In genomic region chr18:42105382-42105781, GRCh38 we compare ENCODE assay signal across 17 cellular contexts.
"Had no signal": no experiment of that assay in that cellular context is flagged by ENCODE, and none has a peak within 500 bp of the region (broad histone marks: within the 10 kb centered on the region; RNA-seq: fewer than 3 reads in every experiment).

No MANE protein-coding gene starts in this region.

- H3K27ac ChIP-seq: prostate gland, right atrium auricular region, stomach, testis, tibial artery, upper lobe of left lung had no signal

- H3K27me3 ChIP-seq: right atrium auricular region, stomach, testis, tibial artery, upper lobe of left lung had no signal

- H3K4me3 ChIP-seq: lung, prostate gland, right atrium auricular region, smooth muscle cell, stomach, testis, tibial artery, upper lobe of left lung had no signal

- ATAC-seq: natural killer cell; sciatic nerve; stimulated activated effector memory CD8-positive, alpha-beta T cell treated with anti-CD3 and anti-CD28 coated beads, Interleukin-12 subunit alpha, Interleukin-12 subunit beta, amount 100 ng/mL, for 72 hours had no signal

- H3K4me1 ChIP-seq: prostate gland, right atrium auricular region, stomach, testis, tibial artery, upper lobe of left lung had no signal

- H3K4me2 ChIP-seq: smooth muscle cell had no signal

- H3K36me3 ChIP-seq: prostate gland, right atrium auricular region, stomach, tibial artery, upper lobe of left lung had no signal

- H3K9me3 ChIP-seq: prostate gland, right atrium auricular region, stomach, testis, tibial artery, upper lobe of left lung had no signal

- DNase-seq: cortex of kidney; hypothalamus; natural killer cell; stimulated activated CD4-positive, alpha-beta T cell treated with anti-CD3 and anti-CD28 coated beads, Interleukin-12 subunit alpha, Interleukin-12 subunit beta, amount 100 ng/mL, for 4 hours; stimulated activated CD4-positive, alpha-beta T cell treated with anti-CD3 and anti-CD28 coated beads, Interleukin-2, amount 100 ng/mL, for 24 hours; stimulated activated CD4-positive, alpha-beta T cell treated with anti-CD3 and anti-CD28 coated beads, Interleukin-4, amount 100 ng/mL, for 24 hours; stimulated activated naive CD4-positive, alpha-beta T cell treated with Interleukin-2 at 50 U/mL for 16 hours; stomach; testis; tibial artery; upper lobe of left lung had no signal
